ENCODE assay signal across 12 cellular contexts in the genomic region with DNA sequence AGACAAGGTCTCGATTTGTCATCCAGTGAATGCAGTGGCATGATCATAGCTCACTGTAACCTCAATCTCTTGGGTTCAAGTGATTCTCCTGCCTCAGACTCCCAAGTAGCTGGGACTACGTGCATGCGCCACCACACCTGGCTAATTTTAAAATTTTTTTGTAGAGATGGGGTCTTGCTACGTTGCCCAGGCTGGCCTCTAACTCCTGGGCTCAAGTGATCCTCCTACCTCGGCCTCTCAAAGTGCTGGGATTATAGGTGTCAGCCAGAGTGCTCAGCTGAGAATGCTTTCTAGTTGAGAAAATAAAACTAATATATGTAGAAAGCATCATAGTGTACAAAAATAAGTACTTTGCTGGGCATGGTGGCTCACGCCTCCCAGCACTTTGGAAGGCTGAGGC. TPM values are rescaled to one million over a fixed set of nuclear protein-coding genes. Genes with fewer than 3 reads are reported as not detected.
"Had no signal": no experiment of that assay in that cellular context is flagged by ENCODE, and none has a peak within 500 bp of the region (broad histone marks: within the 10 kb centered on the region; RNA-seq: fewer than 3 reads in every experiment).

No MANE protein-coding gene starts in this region.

RNA-seq across cellular contexts. Expression of gene NPFF, which starts 41.1 kb away (rescaled TPM):
- total RNA-seq: stomach, subcutaneous adipose tissue, suprapubic skin, temporal lobe, thyroid gland, tibial nerve, transverse colon, upper lobe of right lung, ureter, urinary bladder, uterus, vagina had no signal
- polyA plus RNA-seq: stomach, urinary bladder had no signal
